13 cellular contexts compared by ENCODE assay signal in the genomic region with DNA sequence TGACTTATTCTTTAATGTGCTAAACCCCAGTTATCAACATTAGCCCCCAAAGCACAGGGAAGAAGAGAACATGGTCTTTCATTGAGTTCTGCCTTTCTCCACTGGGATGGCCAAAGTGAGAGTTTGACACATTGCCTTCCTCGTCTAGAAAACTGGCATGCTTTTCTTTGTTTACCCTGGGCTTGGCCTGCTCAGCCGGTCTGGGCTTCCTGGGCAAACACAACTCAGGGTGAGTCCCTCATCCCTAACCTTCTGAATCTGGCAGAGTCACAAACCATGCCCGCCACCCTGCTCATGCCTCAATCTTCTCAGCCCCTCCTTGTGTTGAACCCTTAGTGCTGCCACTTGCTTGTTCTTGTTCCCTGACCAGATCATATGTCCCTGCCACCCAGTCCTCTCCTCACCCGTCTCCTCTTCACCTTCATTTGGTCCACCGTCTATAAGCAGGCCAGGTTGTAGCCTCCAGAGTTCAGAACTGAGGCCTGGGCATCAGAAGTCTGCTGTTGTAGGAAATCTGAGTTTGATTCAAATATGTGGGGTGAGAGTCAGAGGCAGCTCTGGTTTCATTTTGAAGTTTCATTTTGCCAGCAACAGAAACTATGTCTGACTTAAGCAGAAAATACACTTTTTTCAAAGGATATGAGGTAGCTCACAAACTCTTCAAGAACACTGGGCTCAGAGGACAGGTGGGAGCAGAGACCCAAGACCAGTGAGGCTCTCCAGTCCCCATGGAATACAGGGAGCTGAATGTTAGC.
A peak's percentile ranks its signal among the peaks of the same experiment; 100 is the strongest.
DNase-seq lines count a peak whose midpoint lies in the region; ATAC-seq, FAIRE-seq and TF ChIP-seq lines count a peak whose summit lies in the region.
"Had no signal": no experiment of that assay in that cellular context is flagged by ENCODE, and none has a peak within 500 bp of the region (broad histone marks: within the 10 kb centered on the region; RNA-seq: fewer than 3 reads in every experiment).

No MANE protein-coding gene starts in this region.

- H3K27ac Mint-ChIP-seq in endothelial cell (ENCODE audit: unreplicated experiment), result peak overlapping the region; percentile 11
- H3K27ac Mint-ChIP-seq in CD4-positive, alpha-beta T cell, result no peak overlapping the region
- H3K27ac Mint-ChIP-seq: stimulated activated naive B cell treated with anti-CD40 and anti-IgM and Interleukin-4, amounts not matched to agents 10 μg/mL and 1 μg/mL and 100 μg/mL, for 72 hours had no signal

- H3K27ac ChIP-seq in CD4-positive, alpha-beta T cell (ENCODE audit: low read depth, low read length), result no peak overlapping the region
- H3K27ac ChIP-seq: HL-60 had no signal

- ATAC-seq in GM18519 (IDR thresholded peaks at IDR 0.05; ENCODE audit: low FRiP score, unreplicated experiment) (peak; percentile 66), GM21367 (IDR thresholded peaks at IDR 0.05; ENCODE audit: unreplicated experiment) (peak; percentile 79), HG03139 (IDR thresholded peaks at IDR 0.05; ENCODE audit: unreplicated experiment) (peak; percentile 57)
- no peak for ATAC-seq in CD4-positive, alpha-beta T cell (ENCODE audit: poor library complexity)
- ATAC-seq: stimulated activated naive B cell treated with anti-CD40 and anti-IgM and Interleukin-4, amounts not matched to agents 10 μg/mL and 1 μg/mL and 100 μg/mL, for 72 hours had no signal

- TF ChIP-seq CTCF in endothelial cell (IDR thresholded peaks at IDR 0.05; ENCODE audit: unreplicated experiment), result no peak
- no peak for TF ChIP-seq CTCF in CD4-positive, alpha-beta T cell (IDR thresholded peaks at IDR 0.05)

- no peaks in the 10 kb centered on the region for H3K27me3 ChIP-seq in CD4-positive, alpha-beta T cell (ENCODE audit: control insufficient read depth, insufficient read depth, low read length)

- TF ChIP-seq POLR2A in GM12891 (IDR thresholded peaks at IDR 0.05; ENCODE audit: low read depth, low read length), result no peak

- intact Hi-C loops in CD4-positive, alpha-beta T cell (cut with DNase I, micrococcal nuclease), result no loop called here

- no peak for FAIRE-seq in GM12891 (lab: Jason Lieb, UNC)

- no peak overlapping the region for H3K4me3 Mint-ChIP-seq in endothelial cell (ENCODE audit: unreplicated experiment)
- H3K4me3 Mint-ChIP-seq in CD4-positive, alpha-beta T cell, result no peak overlapping the region
- H3K4me3 Mint-ChIP-seq: stimulated activated naive B cell treated with anti-CD40 and anti-IgM and Interleukin-4, amounts not matched to agents 10 μg/mL and 1 μg/mL and 100 μg/mL, for 72 hours had no signal

- CTCF ChIA-PET in CD4-positive, alpha-beta T cell (lab: Charles Lee), result no interaction called here

- H3K27me3 Mint-ChIP-seq in endothelial cell (ENCODE audit: unreplicated experiment), result peaks cover 1% of the 10 kb centered on the region
- H3K27me3 Mint-ChIP-seq in CD4-positive, alpha-beta T cell, result no peaks in the 10 kb centered on the region
- H3K27me3 Mint-ChIP-seq: stimulated activated naive B cell treated with anti-CD40 and anti-IgM and Interleukin-4, amounts not matched to agents 10 μg/mL and 1 μg/mL and 100 μg/mL, for 72 hours had no signal

- no peaks in the 10 kb centered on the region for H3K9me3 Mint-ChIP-seq in endothelial cell (ENCODE audit: unreplicated experiment)
- no peaks in the 10 kb centered on the region for H3K9me3 Mint-ChIP-seq in CD4-positive, alpha-beta T cell
- H3K9me3 Mint-ChIP-seq: activated naive CD4-positive, alpha-beta T cell treated with anti-CD3 and anti-CD28 coated beads, Interleukin-2, amount 50 U/mL, for 72 hours; stimulated activated naive B cell treated with anti-CD40 and anti-IgM and Interleukin-4, amounts not matched to agents 10 μg/mL and 1 μg/mL and 100 μg/mL, for 72 hours had no signal

- H3K9me3 ChIP-seq in CD4-positive, alpha-beta T cell (ENCODE audit: control insufficient read depth, low read length), result no peaks in the 10 kb centered on the region

- POLR2A ChIA-PET in CD4-positive, alpha-beta T cell (lab: Charles Lee), result no interaction called here

- H3K4me1 Mint-ChIP-seq in endothelial cell (ENCODE audit: unreplicated experiment), result peaks cover 14% of the 10 kb centered on the region
- H3K4me1 Mint-ChIP-seq in CD4-positive, alpha-beta T cell (ENCODE audit: low read depth), result no peaks in the 10 kb centered on the region

- DNase-seq in endothelial cell (ENCODE audit: low spot score) (no peak), GM12891 (ENCODE audit: insufficient read length, low spot score) (no peak), anterior cingulate cortex (lab: John Stamatoyannopoulos, UW) (no peak)
- DNase-seq in CD4-positive, alpha-beta T cell, result no peak
- DNase-seq in stimulated activated CD4-positive, alpha-beta T cell treated with anti-CD3 and anti-CD28 coated beads, Interleukin-15, amount 100 ng/mL, for 24 hours, result no peak
- DNase-seq: effector CD4-positive, alpha-beta T cell; NCI-H1694 treated with DMSO at 0.1 percent for 48 hours; stimulated activated naive B cell treated with anti-CD40 and anti-IgM and Interleukin-4, amounts not matched to agents 10 μg/mL and 1 μg/mL and 100 μg/mL, for 72 hours had no signal

- no peaks in the 10 kb centered on the region for H3K36me3 Mint-ChIP-seq in endothelial cell (ENCODE audit: low read depth, unreplicated experiment)
- no peaks in the 10 kb centered on the region for H3K36me3 Mint-ChIP-seq in CD4-positive, alpha-beta T cell (ENCODE audit: low read depth)
- H3K36me3 Mint-ChIP-seq: activated naive CD4-positive, alpha-beta T cell treated with anti-CD3 and anti-CD28 coated beads, Interleukin-2, amount 50 U/mL, for 72 hours; stimulated activated naive B cell treated with anti-CD40 and anti-IgM and Interleukin-4, amounts not matched to agents 10 μg/mL and 1 μg/mL and 100 μg/mL, for 72 hours had no signal

TF ChIP-seq in GM12891, 5 proteins besides CTCF, POLR2A, EP300 and RAD21:
- no peak for TF ChIP-seq SPI1 (IDR thresholded peaks at IDR 0.05; ENCODE audit: low read depth, low read length)
- TF ChIP-seq POU2F2 (IDR thresholded peaks at IDR 0.05; ENCODE audit: low read depth, low read length), result no peak
- TF ChIP-seq TAF1 (IDR thresholded peaks at IDR 0.05; ENCODE audit: low read depth, low read length), result no peak
- no peak for TF ChIP-seq PAX5 (IDR thresholded peaks at IDR 0.05; ENCODE audit: insufficient read depth, low read length, severe bottlenecking)
